In the genomic region with DNA sequence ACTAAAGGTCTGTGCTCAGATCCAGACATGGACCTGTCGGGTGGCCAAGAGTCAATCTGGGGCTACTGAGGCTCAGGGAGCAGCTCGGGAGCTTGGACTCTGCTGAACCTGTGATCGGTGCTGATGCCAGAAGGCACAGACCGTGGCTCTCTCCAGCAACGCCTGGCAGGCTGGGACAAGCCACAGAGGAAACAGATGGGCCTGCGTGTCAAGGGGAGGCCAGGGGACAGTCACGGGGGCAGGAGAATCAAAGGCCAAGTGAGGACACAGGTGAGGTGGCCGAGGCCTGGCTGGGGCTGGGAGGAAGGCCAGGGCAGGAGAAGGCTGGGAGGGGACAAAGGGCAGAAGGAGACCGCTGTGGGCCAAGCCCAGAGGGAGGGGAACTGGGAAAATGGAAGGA, we compare ENCODE assay signal across 19 cellular contexts. TPM values are rescaled to one million over a fixed set of nuclear protein-coding genes. Genes with fewer than 3 reads are reported as not detected.
DNase-seq lines count a peak whose midpoint lies in the region; ATAC-seq and TF ChIP-seq lines count a peak whose summit lies in the region.
"Had no signal": no experiment of that assay in that cellular context is flagged by ENCODE, and none has a peak within 500 bp of the region (broad histone marks: within the 10 kb centered on the region; RNA-seq: fewer than 3 reads in every experiment).

No MANE protein-coding gene starts in this region.

- H3K27ac ChIP-seq in body of pancreas (peak overlapping the region; percentile 45 to 82 (median 74)), skeletal muscle tissue (ENCODE audit: low read depth, low read length) (peak overlapping the region; percentile 54)
- H3K27ac ChIP-seq: KMS-11, testis had no signal

- no peaks in the 10 kb centered on the region for H3K9me3 ChIP-seq in body of pancreas
- H3K9me3 ChIP-seq in skeletal muscle tissue (ENCODE audit: control insufficient read depth in 3 of 3, low read length in 3 of 3), result no peaks in the 10 kb centered on the region
- H3K9me3 ChIP-seq: testis had no signal

- intact Hi-C loops in body of pancreas (cut with DNase I), result no loop called here

- H3K36me3 ChIP-seq in body of pancreas (replicated peaks in 1 of 2; ENCODE audit: insufficient read depth in 1 of 2, low read depth in 2 of 2), result no peaks in the 10 kb centered on the region
- H3K36me3 ChIP-seq in skeletal muscle tissue (ENCODE audit: control insufficient read depth in 3 of 3, insufficient read depth in 3 of 3, low read length in 3 of 3), result no peaks in the 10 kb centered on the region

- no peak for TF ChIP-seq CTCF in body of pancreas (IDR thresholded peaks at IDR 0.05)

- ATAC-seq in body of pancreas, result peak; percentile 54
- no peak for ATAC-seq in GM21360 (IDR thresholded peaks at IDR 0.05; ENCODE audit: unreplicated experiment)
- ATAC-seq: activated naive CD8-positive, alpha-beta T cell treated with anti-CD3 and anti-CD28 coated beads, Interleukin-2, amount 50 U/mL, for 24 hours; SK-N-SH treated with all-trans-retinoic acid at 6 μM for 48 hours; stimulated activated naive B cell treated with anti-CD40 and anti-IgM and Interleukin-4, amounts not matched to agents 10 μg/mL and 1 μg/mL and 100 μg/mL, for 72 hours had no signal

- DNase-seq in NCI-H2171 (lab: John Stamatoyannopoulos, UW) (peak; percentile 44), body of pancreas (peak; percentile 55 to 74 (median 68)), islet precursor cell (peak; percentile 47), NCI-H2196 treated with DMSO at 0.1 percent for 48 hours (lab: John Stamatoyannopoulos, UW; ENCODE audit: unreplicated experiment) (no peak), T-helper 1 cell (no peak)
- DNase-seq: activated CD4-positive, alpha-beta T cell treated with anti-CD3 and anti-CD28 coated beads, Interleukin-2, amount 50 U/mL, for 48 hours; activated gamma-delta T cell; activated naive CD8-positive, alpha-beta T cell treated with anti-CD3 and anti-CD28 coated beads, Interleukin-2, amount 50 U/mL, for 24 hours; dermis blood vessel endothelial cell; H7; left cardiac atrium; NCI-H187; stimulated activated CD4-positive, alpha-beta T cell treated with anti-CD3 and anti-CD28 coated beads, Interleukin-2, amount 100 ng/mL, for 48 hours; stimulated activated naive B cell treated with anti-CD40 and anti-IgM and Interleukin-4, amounts not matched to agents 10 μg/mL and 1 μg/mL and 100 μg/mL, for 72 hours; testis had no signal

- H3K4me1 ChIP-seq in body of pancreas (peaks cover 82% of the 10 kb centered on the region), skeletal muscle tissue (ENCODE audit: control insufficient read depth in 3 of 3, insufficient read depth in 3 of 3, low read length in 3 of 3) (peaks cover 17 to 50% (median 29%) of the 10 kb centered on the region in 3 donors)
- H3K4me1 ChIP-seq: testis had no signal

- WGBS in body of pancreas, 2 donors, result 27 to 31% methylated on average over 9 of the region's 9 CpGs

- H3K27me3 ChIP-seq in body of pancreas (no peaks in the 10 kb centered on the region), skeletal muscle tissue (ENCODE audit: control insufficient read depth in 3 of 3, insufficient read depth in 3 of 3, low read length in 3 of 3) (no peaks in the 10 kb centered on the region)
- H3K27me3 ChIP-seq: testis had no signal

- TF ChIP-seq POLR2A in body of pancreas (IDR thresholded peaks at IDR 0.05), result no peak

- H3K4me3 ChIP-seq in body of pancreas (no peak overlapping the region), skeletal muscle tissue (ENCODE audit: low read length in 3 of 3) (no peak overlapping the region)
- H3K4me3 ChIP-seq: testis had no signal

- H3K9ac ChIP-seq in skeletal muscle tissue (ENCODE audit: low read depth in 1 of 3, low read length in 3 of 3), result no peak overlapping the region
- H3K9ac ChIP-seq: KMS-11 had no signal

RNA-seq across cellular contexts. Expression of gene EPB41L4B, which starts 43.4 kb away (rescaled TPM):
- 100 to 1,000 TPM in 1 of 2 donors, 10 to 100 TPM in 1; 41.9 to 122 TPM for total RNA-seq in body of pancreas
- 6.8 TPM for total RNA-seq in skeletal muscle tissue

Comparison
In these comparisons a context has a peak if more than half of its experiments do, and no peak if none do; other contexts are left out.
1. DNase-seq: peak in NCI-H2171 (single experiment), body of pancreas (4 of 4) and islet precursor cell (single experiment); none in NCI-H2196 treated with DMSO at 0.1 percent for 48 hours (single experiment) and T-helper 1 cell (0 of 5).